Comparison of ENCODE assay signal across 18 cellular contexts in genomic region chr9:36839131-36839885, GRCh38.
DNase-seq lines count a peak whose midpoint lies in the region; ATAC-seq, FAIRE-seq and TF ChIP-seq lines count a peak whose summit lies in the region.
"Had no signal": no experiment of that assay in that cellular context is flagged by ENCODE, and none has a peak within 500 bp of the region (broad histone marks: within the 10 kb centered on the region; RNA-seq: fewer than 3 reads in every experiment).

No MANE protein-coding gene starts in this region.

- H3K79me1 ChIP-seq in H1 (ENCODE audit: low read depth, low read length) (no peaks in the 10 kb centered on the region), neuronal stem cell (ENCODE audit: low read depth, low read length) (peaks cover 2% of the 10 kb centered on the region)

- H3K4me3 ChIP-seq in HEK293 (ENCODE audit: low read depth, low read length) = no peak overlapping the region
- H3K4me3 ChIP-seq in H1 (ENCODE audit: extremely low read depth in 1 of 4, insufficient read depth in 2 of 4, low read depth in 3 of 4, low read length in 4 of 4) = no peak overlapping the region
- H3K4me3 ChIP-seq in liver (ENCODE audit: low read depth in 1 of 3, low read length in 3 of 3) = no peak overlapping the region
- H3K4me3 ChIP-seq in neuronal stem cell (ENCODE audit: low read length in 2 of 2) = no peak overlapping the region
- H3K4me3 ChIP-seq: GM23248 had no signal

- H2AFZ ChIP-seq in H1 (ENCODE audit: low read length) (no peak overlapping the region), neuronal stem cell (ENCODE audit: low read length) (no peak overlapping the region)
- H2AFZ ChIP-seq: GM23248 had no signal

- H3K9me3 ChIP-seq in HEK293 (ENCODE audit: control insufficient read depth, insufficient read depth, low read depth, low read length) (no peaks in the 10 kb centered on the region), H1 (ENCODE audit: insufficient read depth in 2 of 2, low read depth in 1 of 2, low read length in 1 of 2) (no peaks in the 10 kb centered on the region), liver (ENCODE audit: control insufficient read depth in 4 of 4, low read length in 3 of 4) (no peaks in the 10 kb centered on the region), neuronal stem cell (replicated peaks in 1 of 2; ENCODE audit: control insufficient read depth in 2 of 2, insufficient read depth in 1 of 2, low read depth in 1 of 2, low read length in 2 of 2) (no peaks in the 10 kb centered on the region)
- H3K9me3 ChIP-seq: Caco-2 had no signal

- peaks cover 0 to 3% of the 10 kb centered on the region in 2 experiments for H4K20me1 ChIP-seq in H1 (replicated peaks in 1 of 2; ENCODE audit: control insufficient read depth in 1 of 2, insufficient read depth in 2 of 2, low read length in 2 of 2)

- H3K4me1 ChIP-seq in HEK293 (ENCODE audit: control insufficient read depth, insufficient read depth, low read length) (no peaks in the 10 kb centered on the region), H1 (replicated peaks in 1 of 4; ENCODE audit: control insufficient read depth in 3 of 4, insufficient read depth in 4 of 4, low read length in 3 of 4) (peaks cover 2 to 24% (median 12%) of the 10 kb centered on the region in 4 experiments), liver (ENCODE audit: control insufficient read depth in 4 of 4, insufficient read depth in 4 of 4, low read length in 3 of 4) (peaks cover 9 to 35% (median 23%) of the 10 kb centered on the region in 4 donors), neuronal stem cell (ENCODE audit: control insufficient read depth in 2 of 2, insufficient read depth in 1 of 2, low read depth in 1 of 2, low read length in 2 of 2) (peaks cover 2 to 17% of the 10 kb centered on the region in 2 donors)

- H2BK5ac ChIP-seq in H1 (ENCODE audit: low read depth, low read length) = no peak overlapping the region
- H2BK5ac ChIP-seq in neuronal stem cell (ENCODE audit: low read length) = no peak overlapping the region

- H3K27ac ChIP-seq in HEK293 (ENCODE audit: extremely low read depth, low read depth, low read length) (no peak overlapping the region), H1 (ENCODE audit: low read depth, low read length) (no peak overlapping the region), liver (ENCODE audit: low read depth in 1 of 2, low read length in 2 of 2) (no peak overlapping the region), neuronal stem cell (replicated peaks; ENCODE audit: low read length) (no peak overlapping the region)
- H3K27ac ChIP-seq: C4-2B, GM23248 had no signal

- H4K8ac ChIP-seq in H1 (ENCODE audit: extremely low read depth, insufficient read depth, low read length) = 0 out of 2 replicates have a peak overlapping the region, but pooled peaks have one; percentile 11
- H4K8ac ChIP-seq in neuronal stem cell (ENCODE audit: low read depth, low read length) = peak overlapping the region; percentile 19

- no peak for TF ChIP-seq EP300 in H1 (IDR thresholded peaks at IDR 0.05; ENCODE audit: borderline replicate concordance in 1 of 2, low read depth in 2 of 2, low read length in 2 of 2)

- H4K91ac ChIP-seq in H1 (replicated peaks; ENCODE audit: insufficient read length, low read length) (no peak overlapping the region), neuronal stem cell (ENCODE audit: low read depth, low read length, poor library complexity) (peak overlapping the region; percentile 74)

- H3K18ac ChIP-seq in H1 (ENCODE audit: extremely low read depth, low read length) (no peak overlapping the region), neuronal stem cell (ENCODE audit: low read length) (peak overlapping the region; percentile 42)

- H3K23ac ChIP-seq in H1 (ENCODE audit: insufficient read length) = no peak overlapping the region
- H3K23ac ChIP-seq in neuronal stem cell (ENCODE audit: low read depth, low read length, poor library complexity) = peak overlapping the region; percentile 48

- CTCF ChIA-PET in HEK293 (lab: Yijun Ruan, JAX) = no interaction called here
- CTCF ChIA-PET in H1 (lab: Charles Lee; ENCODE audit: partially characterized antibody) = interaction anchor here (0.6 to 8.8 kb wide), 7 partner anchors 16 to 73 kb away, joined by 3 to 69 read pairs (median 9); no protein-coding TSS in a partner anchor

- POLR2A ChIA-PET in HEK293 (lab: Yijun Ruan, JAX) (no interaction called here), H1 (lab: Charles Lee; ENCODE audit: partially characterized antibody) (no interaction called here)

- H3K23me2 ChIP-seq in H1 (ENCODE audit: low read depth, low read length) = peaks cover 3% of the 10 kb centered on the region

- no peaks in the 10 kb centered on the region for H3K79me2 ChIP-seq in H1 (ENCODE audit: control insufficient read depth in 1 of 2, insufficient read depth in 2 of 2, low read length in 2 of 2)

- H3K4me2 ChIP-seq in H1 (ENCODE audit: insufficient read depth in 1 of 2, low read depth in 2 of 2, low read length in 2 of 2) = no peak overlapping the region
- H3K4me2 ChIP-seq in neuronal stem cell (ENCODE audit: insufficient read depth, low read length, poor library complexity, severe bottlenecking) = no peak overlapping the region

- WGBS in H1 (ENCODE audit: extremely low coverage in 1 of 2, insufficient coverage in 1 of 2, insufficient read length in 1 of 2, insufficient replicate concordance in 2 of 2, low coverage in 1 of 2, low lambda C conversion rate in 2 of 2, missing lambda C conversion rate in 1 of 2), 2 experiments = 85% methylated on average over 15 of the region's 15 CpGs; no CpG with 5 or more reads in 1 of the 2 experiments
- 57% methylated on average over 15 of the region's 15 CpGs for WGBS in liver
- no CpG with 5 or more reads among the region's 15 CpGs for WGBS in neuronal stem cell (ENCODE audit: extremely low coverage in 2 of 2, insufficient read length in 2 of 2, insufficient replicate concordance in 1 of 2), 2 donors

- TF ChIP-seq RAD21 in H1 (IDR thresholded peaks at IDR 0.05 in 1 of 2, conservative IDR thresholded peaks at IDR 0.05 in 1 of 2; ENCODE audit: low read depth in 2 of 2, low read length in 2 of 2) (no peak), liver (IDR thresholded peaks at IDR 0.05) (no peak)

- H3K36me3 ChIP-seq in HEK293 (ENCODE audit: control insufficient read depth in 2 of 2, insufficient read depth in 1 of 2, low read length in 2 of 2) = no peaks in the 10 kb centered on the region
- H3K36me3 ChIP-seq in H1 (ENCODE audit: control insufficient read depth in 2 of 4, insufficient read depth in 4 of 4, low read length in 3 of 4) = no peaks in the 10 kb centered on the region
- no peaks in the 10 kb centered on the region for H3K36me3 ChIP-seq in liver (ENCODE audit: control insufficient read depth in 4 of 4, insufficient read depth in 3 of 4, low read depth in 1 of 4, low read length in 3 of 4)
- H3K36me3 ChIP-seq in neuronal stem cell (replicated peaks in 1 of 2; ENCODE audit: control insufficient read depth in 2 of 2, insufficient read depth in 2 of 2, low read length in 2 of 2) = peaks cover 0 to 66% of the 10 kb centered on the region in 2 donors

- TF ChIP-seq CTCF in HEK293 (tag by site-specific recombination; IDR thresholded peaks at IDR 0.05) (no peak), H1 (IDR thresholded peaks at IDR 0.05; ENCODE audit: control extremely low read depth in 1 of 3, insufficient read depth in 1 of 3, low read depth in 1 of 3, low read length in 3 of 3) (no peak), liver (IDR thresholded peaks at IDR 0.05; ENCODE audit: low read depth, low read length, missing input control) (no peak)

- FAIRE-seq in H1 (lab: Jason Lieb, UNC) = no peak
- FAIRE-seq: GM18507 had no signal

- DNase-seq in H1 (ENCODE audit: low read depth in 1 of 2, low spot score in 2 of 2) = no peak
- DNase-seq in neuronal stem cell (ENCODE audit: low spot score) = no peak
- no peak for DNase-seq in HUDEP-2 (lab: John Stamatoyannopoulos, UW; ENCODE audit: unreplicated experiment in 76 of 76)
- DNase-seq in DMS53 treated with DMSO at 0.1 percent for 48 hours (lab: John Stamatoyannopoulos, UW; ENCODE audit: unreplicated experiment) = no peak
- DNase-seq: ACHN; Caco-2; CD8-positive, alpha-beta memory T cell; DMS53; GM23248; H7; IMR-90; KG1 had no signal

- H3K27me3 ChIP-seq in H1 (replicated peaks in 1 of 4; ENCODE audit: control insufficient read depth in 3 of 4, extremely low read depth in 1 of 4, insufficient read depth in 3 of 4, low read length in 3 of 4) = no peaks in the 10 kb centered on the region; a peak in 1 of 7 replicates
- H3K27me3 ChIP-seq in liver (ENCODE audit: control insufficient read depth in 4 of 4, insufficient read depth in 4 of 4, low read length in 3 of 4) = no peaks in the 10 kb centered on the region
- peaks cover 0 to 2% (median 0%) of the 10 kb centered on the region in 3 experiments for H3K27me3 ChIP-seq in neuronal stem cell (ENCODE audit: control insufficient read depth in 3 of 3, insufficient read depth in 3 of 3, low read depth in 1 of 3, low read length in 3 of 3)

- H3K14ac ChIP-seq in H1 (ENCODE audit: insufficient read length) (no peak overlapping the region), neuronal stem cell (ENCODE audit: low read length) (no peak overlapping the region)

- H2BK120ac ChIP-seq in H1 (replicated peaks; ENCODE audit: low read depth, low read length) (no peak overlapping the region), neuronal stem cell (ENCODE audit: low read depth, low read length) (no peak overlapping the region)

- ATAC-seq in GM18502 (IDR thresholded peaks at IDR 0.05; ENCODE audit: poor library complexity, unreplicated experiment) = no peak
- no peak for ATAC-seq in HG03571 (IDR thresholded peaks at IDR 0.05; ENCODE audit: unreplicated experiment)

- H3K56ac ChIP-seq in H1 (replicated peaks; ENCODE audit: insufficient read length, low read depth, low read length) = no peak overlapping the region

- H2BK12ac ChIP-seq in H1 (ENCODE audit: low read depth, low read length) (no peak overlapping the region; the same call in 1 of the 2 replicates), neuronal stem cell (ENCODE audit: low read length) (no peak overlapping the region)

- no peak for TF ChIP-seq POLR2A in H1 (IDR thresholded peaks at IDR 0.05; ENCODE audit: control extremely low read depth in 1 of 2, low read depth in 2 of 2, low read length in 2 of 2)

- H2BK15ac ChIP-seq in H1 (ENCODE audit: low read length) (no peak overlapping the region), neuronal stem cell (ENCODE audit: low read length) (peak overlapping the region; percentile 45)

- H2AK5ac ChIP-seq in H1 (ENCODE audit: low read depth, low read length) (no peak overlapping the region), neuronal stem cell (ENCODE audit: low read depth, low read length) (peak overlapping the region; percentile 82)

- H2BK20ac ChIP-seq in H1 (ENCODE audit: low read length) = no peak overlapping the region

- no peak overlapping the region for H3K4ac ChIP-seq in H1 (replicated peaks; ENCODE audit: insufficient read length, low read depth, low read length)
- no peak overlapping the region for H3K4ac ChIP-seq in neuronal stem cell (ENCODE audit: low read length)

- no peak overlapping the region for H4K5ac ChIP-seq in H1 (ENCODE audit: insufficient read length, low read depth, low read length)

- H3K9ac ChIP-seq in H1 (replicated peaks in 1 of 4; ENCODE audit: extremely low read depth in 1 of 4, low read depth in 3 of 4, low read length in 3 of 4) = no peak overlapping the region
- H3K9ac ChIP-seq in liver (ENCODE audit: low read depth in 1 of 2, low read length in 2 of 2) = no peak overlapping the region
- no peak overlapping the region for H3K9ac ChIP-seq in neuronal stem cell (ENCODE audit: low read depth, low read length, poor library complexity)
- H3K9ac ChIP-seq: GM23248 had no signal
